Comparison of ENCODE assay signal across 8 cellular contexts in genomic region chr6:149863596-149863845, GRCh38. TPM values are rescaled to one million over a fixed set of nuclear protein-coding genes. Genes with fewer than 3 reads are reported as not detected.
DNase-seq lines count a peak whose midpoint lies in the region; ATAC-seq, FAIRE-seq and TF ChIP-seq lines count a peak whose summit lies in the region.

No MANE protein-coding gene starts in this region.

- H3K27ac ChIP-seq in endodermal cell (ENCODE audit: low read depth, low read length) (peak overlapping the region; percentile 56), pancreas (peak overlapping the region; percentile 94 to 96 (median 94))

- peak overlapping the region; percentile 35 for H3K4me3 ChIP-seq in NB4 (ENCODE audit: low read depth, low read length)
- H3K4me3 ChIP-seq in endodermal cell (ENCODE audit: low read length) = peak overlapping the region; percentile 77
- H3K4me3 ChIP-seq in pancreas = peak overlapping the region; percentile 63 to 86 (median 75)

- peaks cover 18% of the 10 kb centered on the region for H3K4me1 Mint-ChIP-seq in endodermal cell

- FAIRE-seq in pancreas (lab: Jason Lieb, UNC) = no peak

- intact Hi-C loops in pancreas (cut with DNase I) = loop anchor here in 1 of 3 donors (10.0 kb wide), 1 partner anchor 129 kb away; no protein-coding TSS in a partner anchor

- no peaks in the 10 kb centered on the region for H3K9me3 ChIP-seq in endodermal cell (ENCODE audit: control insufficient read depth, low read length)
- no peaks in the 10 kb centered on the region for H3K9me3 ChIP-seq in pancreas

- H3K36me3 ChIP-seq in endodermal cell (ENCODE audit: control insufficient read depth, insufficient read depth, low read length) (no peaks in the 10 kb centered on the region), pancreas (no peaks in the 10 kb centered on the region)

- no peak for TF ChIP-seq POLR2A in NB4 (IDR thresholded peaks at IDR 0.05; ENCODE audit: extremely low read depth, insufficient read length)

- no peaks in the 10 kb centered on the region for H3K4me1 ChIP-seq in endodermal cell (ENCODE audit: control insufficient read depth, insufficient read depth, low read length)
- H3K4me1 ChIP-seq in pancreas = peaks cover 0 to 22% (median 11%) of the 10 kb centered on the region in 3 donors

- H3K4me3 Mint-ChIP-seq in endodermal cell = peak overlapping the region; percentile 53

- peak in 1 of 4 donors; percentile 8 for ATAC-seq in pancreas
- no peak for ATAC-seq in GM18873 (IDR thresholded peaks at IDR 0.05; ENCODE audit: low FRiP score, unreplicated experiment)

- DNase-seq in stimulated activated CD4-positive, alpha-beta T cell treated with anti-CD3 and anti-CD28 coated beads, Interleukin-4, amount 100 ng/mL, for 1 hour = peak; percentile 32
- no peak for DNase-seq in stimulated activated CD4-positive, alpha-beta T cell treated with anti-CD3 and anti-CD28 coated beads, Interleukin-2, amount 100 ng/mL, for 24 hours
- DNase-seq in NB4 (ENCODE audit: low read depth) = no peak
- DNase-seq in endodermal cell = no peak
- no peak for DNase-seq in pancreas
- DNase-seq in GOT3 (lab: John Stamatoyannopoulos, UW) = no peak
- DNase-seq in NAMALWA (ENCODE audit: low spot score) = no peak

- no peak overlapping the region for H3K9ac ChIP-seq in endodermal cell (ENCODE audit: extremely low read depth, low read length, poor library complexity, severe bottlenecking)

- H3K27ac Mint-ChIP-seq in endodermal cell = no peak overlapping the region

- no peaks in the 10 kb centered on the region for H3K9me3 Mint-ChIP-seq in endodermal cell

- H3K27me3 Mint-ChIP-seq in endodermal cell (ENCODE audit: insufficient read depth) = peaks cover 38% of the 10 kb centered on the region

- WGBS in endodermal cell (ENCODE audit: insufficient coverage in 1 of 2, insufficient read length in 1 of 2), 2 experiments = 0% methylated on average over 15 to 30 of the region's 30 CpGs
- 0 to 1% methylated on average over 10 to 30 of the region's 30 CpGs for WGBS in pancreas, 2 donors

- no peak for TF ChIP-seq CTCF in NB4 (IDR thresholded peaks at IDR 0.05; ENCODE audit: low read depth, low read length)
- no peak for TF ChIP-seq CTCF in endodermal cell (conservative IDR thresholded peaks at IDR 0.05)
- TF ChIP-seq CTCF in pancreas (IDR thresholded peaks at IDR 0.05) = no peak

- H3K36me3 Mint-ChIP-seq in endodermal cell (ENCODE audit: low read depth) = no peaks in the 10 kb centered on the region

- peaks cover 45% of the 10 kb centered on the region for H3K27me3 ChIP-seq in endodermal cell (ENCODE audit: control insufficient read depth, insufficient read depth, low read length, poor library complexity, severe bottlenecking)
- no peaks in the 10 kb centered on the region for H3K27me3 ChIP-seq in pancreas

RNA-seq across cellular contexts. Expression of gene LRP11, which starts 0.6 kb away (rescaled TPM):
- 1 to 10 TPM; 3.6 to 6.0 TPM for total RNA-seq in endodermal cell
- 14.1 TPM for polyA plus RNA-seq in endodermal cell (2013, experiment 1 of 2)
- polyA plus RNA-seq in endodermal cell (2013, experiment 2 of 2) = 13.2 TPM
- total RNA-seq in pancreas = 10 to 100 TPM; 10.9 to 22.2 (median 15.2) TPM
- 10 to 100 TPM in 1 of 2 donors, 1 to 10 TPM in 1; 5.4 to 19.7 TPM for polyA plus RNA-seq in pancreas

RNA-seq across cellular contexts. Expression of gene RAET1E, which starts 34.4 kb away (rescaled TPM):
- total RNA-seq in endodermal cell (not detected), pancreas (under 1 TPM in 1 of 6 donors, not detected in 5; 0.09 TPM)
- not detected for polyA plus RNA-seq in endodermal cell (2013, experiment 1 of 2)
- polyA plus RNA-seq in endodermal cell (2013, experiment 2 of 2) = not detected
- not detected for polyA plus RNA-seq in pancreas

RNA-seq across cellular contexts. Expression of gene RAET1G, which starts 59.4 kb away (rescaled TPM):
- total RNA-seq in endodermal cell = not detected
- not detected for polyA plus RNA-seq in endodermal cell (2013, experiment 1 of 2)
- not detected for polyA plus RNA-seq in endodermal cell (2013, experiment 2 of 2)
- under 1 TPM in 1 of 6 donors, not detected in 5; 0.31 TPM for total RNA-seq in pancreas
- polyA plus RNA-seq in pancreas = under 1 TPM in 1 of 2 donors, not detected in 1; 0.30 TPM
